In genomic region chr16:3800477-3801270, GRCh38 we compare ENCODE assay signal across 35 cellular contexts.
DNase-seq lines count a peak whose midpoint lies in the region; ATAC-seq, FAIRE-seq and TF ChIP-seq lines count a peak whose summit lies in the region.
"Had no signal": no experiment of that assay in that cellular context is flagged by ENCODE, and none has a peak within 500 bp of the region (broad histone marks: within the 10 kb centered on the region; RNA-seq: fewer than 3 reads in every experiment).

No MANE protein-coding gene starts in this region.

- H3K27me3 Mint-ChIP-seq in activated T-cell treated with anti-CD3 and anti-CD28 coated beads, Interleukin-2, amount 50 U/mL, for 24 hours = no peaks in the 10 kb centered on the region
- no peaks in the 10 kb centered on the region for H3K27me3 Mint-ChIP-seq in activated T-cell treated with anti-CD3 and anti-CD28 coated beads, Interleukin-2, amount 50 U/mL, for 72 hours (ENCODE audit: low read depth)
- no peaks in the 10 kb centered on the region for H3K27me3 Mint-ChIP-seq in naive B cell
- no peaks in the 10 kb centered on the region for H3K27me3 Mint-ChIP-seq in type B pancreatic cell
- H3K27me3 Mint-ChIP-seq: activated naive CD8-positive, alpha-beta T cell treated with anti-CD3 and anti-CD28 coated beads for 36 hours had no signal

- no peak overlapping the region for H3K27ac Mint-ChIP-seq in activated T-cell treated with anti-CD3 and anti-CD28 coated beads, Interleukin-2, amount 50 U/mL, for 24 hours
- H3K27ac Mint-ChIP-seq in activated T-cell treated with anti-CD3 and anti-CD28 coated beads, Interleukin-2, amount 50 U/mL, for 72 hours = no peak overlapping the region
- H3K27ac Mint-ChIP-seq in naive B cell (peak overlapping the region; percentile 11 to 93 (median 68)), type B pancreatic cell (peak overlapping the region; percentile 78)
- H3K27ac Mint-ChIP-seq: activated CD4-positive, alpha-beta memory T cell treated with anti-CD3 and anti-CD28 coated beads, Interleukin-2, amount 10 ng/mL, durations not matched to agents 7 days and 5 days; activated naive CD8-positive, alpha-beta T cell treated with anti-CD3 and anti-CD28 coated beads for 36 hours; activated T-helper 2 cell treated with anti-CD3 and anti-CD28 coated beads, Interferon-gamma antibody, Interleukin-2, Interleukin-4, amounts not matched to agents 10 μg/mL and 5 μg/mL and 100 μg/mL, durations not matched to agents 14 hours and 24 hours and 36 hours had no signal

- H3K27ac ChIP-seq in K562 (ENCODE audit: extremely low read depth, low read depth, low read length) (no peak overlapping the region), right atrium auricular region (no peak overlapping the region)
- H3K27ac ChIP-seq: gastrocnemius medialis, sigmoid colon, upper lobe of left lung had no signal

- H3K4me3 ChIP-seq in K562 = no peak overlapping the region
- no peak overlapping the region for H3K4me3 ChIP-seq in right atrium auricular region
- H3K4me3 ChIP-seq: gastrocnemius medialis, sigmoid colon, upper lobe of left lung had no signal

- no peak for ATAC-seq in activated T-cell treated with anti-CD3 and anti-CD28 coated beads, Interleukin-2, amount 50 U/mL, for 72 hours (replicated peaks in 1 of 2)
- ATAC-seq in K562 = no peak
- ATAC-seq in naive B cell (ENCODE audit: low read depth in 2 of 2) = no peak
- ATAC-seq: gastrocnemius medialis, PC-3, Right ventricle myocardium inferior had no signal

- CTCF ChIA-PET in K562 (lab: Yijun Ruan, JAX; ENCODE audit: low intra/inter-chr PET ratio) = no interaction called here

- H4K20me1 ChIP-seq in K562 (replicated peaks; ENCODE audit: control insufficient read depth, insufficient read depth, low read length) = peaks cover 4% of the 10 kb centered on the region; the same call in 1 of the 2 replicates

- in situ Hi-C loops in K562 (cut with MboI) = no loop called here

- no peak for FAIRE-seq in K562 (lab: Jason Lieb, UNC)
- FAIRE-seq: A204.1, colon, GM19239, H1, HTR-8/SVneo, TTC549 had no signal

- no peak overlapping the region for H2AFZ ChIP-seq in K562 (ENCODE audit: low read depth, low read length)

- no peak overlapping the region for H3K9ac ChIP-seq in K562 (ENCODE audit: insufficient read depth in 1 of 2, low read depth in 2 of 2, low read length in 2 of 2)
- H3K9ac ChIP-seq: SK-N-SH had no signal

- no peaks in the 10 kb centered on the region for H3K9me1 ChIP-seq in K562 (ENCODE audit: control insufficient read depth, insufficient read depth, low read length)

- H3K79me2 ChIP-seq in K562 (ENCODE audit: control insufficient read depth, insufficient read depth, low read length) = peaks cover 60% of the 10 kb centered on the region

- no TSS peak for BruUV-seq in K562 (replicated peaks; lab: Mats Ljungman, UMichigan)

- peaks cover 2% of the 10 kb centered on the region; the same call in 1 of the 3 replicates for H3K36me3 ChIP-seq in K562 (ENCODE audit: control insufficient read depth, insufficient read depth, low read length)
- H3K36me3 ChIP-seq in right atrium auricular region = no peaks in the 10 kb centered on the region
- H3K36me3 ChIP-seq: gastrocnemius medialis, sigmoid colon had no signal

- 82% methylated on average over 4 of the region's 4 CpGs for WGBS in K562 (ENCODE audit: insufficient coverage, low coverage, missing lambda C conversion rate)

- peaks cover 5 to 30% of the 10 kb centered on the region in 2 experiments; a peak in 4 of 5 replicates for H3K4me1 ChIP-seq in K562 (replicated peaks in 1 of 2; ENCODE audit: control insufficient read depth in 2 of 2, insufficient read depth in 2 of 2, low read length in 2 of 2)
- H3K4me1 ChIP-seq in right atrium auricular region = peaks cover 0 to 55% of the 10 kb centered on the region in 2 donors

- no peak for TF ChIP-seq CTCF in K562 (IDR thresholded peaks at IDR 0.05 in 2 of 3, conservative IDR thresholded peaks at IDR 0.05 in 1 of 3; ENCODE audit: insufficient read depth in 2 of 3, low read depth in 1 of 3, low read length in 3 of 3)
- no peak for TF ChIP-seq CTCF in type B pancreatic cell (conservative IDR thresholded peaks at IDR 0.05)
- TF ChIP-seq CTCF in right atrium auricular region (IDR thresholded peaks at IDR 0.05) = no peak

- peaks cover 29% of the 10 kb centered on the region for H3K36me3 Mint-ChIP-seq in activated T-cell treated with anti-CD3 and anti-CD28 coated beads, Interleukin-2, amount 50 U/mL, for 24 hours (ENCODE audit: low read depth)
- peaks cover 0 to 7% of the 10 kb centered on the region in 2 donors for H3K36me3 Mint-ChIP-seq in activated T-cell treated with anti-CD3 and anti-CD28 coated beads, Interleukin-2, amount 50 U/mL, for 72 hours (ENCODE audit: insufficient read depth in 2 of 2)
- H3K36me3 Mint-ChIP-seq in naive B cell (no peaks in the 10 kb centered on the region), type B pancreatic cell (peaks cover 17% of the 10 kb centered on the region)

- no peak overlapping the region for H3K4me3 Mint-ChIP-seq in activated T-cell treated with anti-CD3 and anti-CD28 coated beads, Interleukin-2, amount 50 U/mL, for 24 hours
- H3K4me3 Mint-ChIP-seq in activated T-cell treated with anti-CD3 and anti-CD28 coated beads, Interleukin-2, amount 50 U/mL, for 72 hours = no peak overlapping the region
- H3K4me3 Mint-ChIP-seq in naive B cell = peak overlapping the region in 2 of 8 donors; percentile 36 to 45
- no peak overlapping the region for H3K4me3 Mint-ChIP-seq in type B pancreatic cell
- H3K4me3 Mint-ChIP-seq: activated CD4-positive, alpha-beta memory T cell treated with anti-CD3 and anti-CD28 coated beads, Interleukin-2, amount 10 ng/mL, durations not matched to agents 7 days and 5 days; activated naive CD8-positive, alpha-beta T cell treated with anti-CD3 and anti-CD28 coated beads for 36 hours had no signal

- intact Hi-C loops in K562 (cut with micrococcal nuclease) = no loop called here

- no peak for TF ChIP-seq RAD21 in K562 (CRISPR knock-in tag; conservative IDR thresholded peaks at IDR 0.05 in 1 of 2, IDR thresholded peaks at IDR 0.05 in 1 of 2)

- peak; percentile 9 for DNase-seq in activated T-cell treated with anti-CD3 and anti-CD28 coated beads, Interleukin-2, amount 50 U/mL, for 24 hours
- DNase-seq in activated T-cell treated with anti-CD3 and anti-CD28 coated beads, Interleukin-2, amount 50 U/mL, for 72 hours = no peak
- DNase-seq in K562 (ENCODE audit: extremely low read depth in 1 of 4, low spot score in 3 of 4) = no peak
- DNase-seq in naive B cell = no peak
- DNase-seq in type B pancreatic cell (ENCODE audit: extremely low spot score, unreplicated experiment) = no peak
- DNase-seq in NCI-H345 (lab: John Stamatoyannopoulos, UW) = no peak
- DNase-seq in RKO (ENCODE audit: low spot score) = no peak
- DNase-seq in right atrium auricular region (ENCODE audit: low spot score) = no peak
- DNase-seq: activated CD4-positive, alpha-beta memory T cell treated with anti-CD3 and anti-CD28 coated beads, Interleukin-2, amount 10 ng/mL, durations not matched to agents 7 days and 5 days; activated CD4-positive, CD25-positive, alpha-beta regulatory T cell treated with anti-CD3 and anti-CD28 coated beads, Interleukin-2, amount 50 U/mL, for 72 hours; activated naive CD8-positive, alpha-beta T cell treated with anti-CD3 and anti-CD28 coated beads for 36 hours; aorta; effector CD4-positive, alpha-beta T cell; EL; gastrocnemius medialis; KG1; mammary epithelial cell; NCI-H1105 treated with DMSO at 0.1 percent for 48 hours; NCI-H1930; NCI-H524 treated with DMSO at 0.1 percent for 48 hours; NK-92 treated with Interleukin-12 subunit alpha and Interleukin-12 subunit beta, amount 100 ng/mL, for 24 hours; PC-3; sigmoid colon; SK-N-SH; stimulated activated CD4-positive, alpha-beta T cell treated with anti-CD3 and anti-CD28 coated beads, Interleukin-4, amount 100 ng/mL, for 24 hours; substantia nigra had no signal

- H3K4me1 Mint-ChIP-seq in activated T-cell treated with anti-CD3 and anti-CD28 coated beads, Interleukin-2, amount 50 U/mL, for 24 hours (ENCODE audit: low read depth) = peaks cover 70% of the 10 kb centered on the region
- peaks cover 56% of the 10 kb centered on the region for H3K4me1 Mint-ChIP-seq in activated T-cell treated with anti-CD3 and anti-CD28 coated beads, Interleukin-2, amount 50 U/mL, for 72 hours (ENCODE audit: low read depth)
- peaks cover 64 to 87% (median 84%) of the 10 kb centered on the region in 3 donors for H3K4me1 Mint-ChIP-seq in naive B cell
- peaks cover 41% of the 10 kb centered on the region for H3K4me1 Mint-ChIP-seq in type B pancreatic cell (ENCODE audit: unreplicated experiment)

- no peaks in the 10 kb centered on the region for H3K9me3 ChIP-seq in K562 (replicated peaks; ENCODE audit: control insufficient read depth, insufficient read depth, low read depth, low read length)
- H3K9me3 ChIP-seq in right atrium auricular region = no peaks in the 10 kb centered on the region
- H3K9me3 ChIP-seq: gastrocnemius medialis, sigmoid colon, SK-N-SH, upper lobe of left lung had no signal

- H3K4me2 ChIP-seq in K562 (ENCODE audit: insufficient read depth, low read length) = no peak overlapping the region
- H3K4me2 ChIP-seq: SK-N-SH had no signal

- H3K27me3 ChIP-seq in K562 (ENCODE audit: control insufficient read depth in 2 of 2, insufficient read depth in 2 of 2, low read length in 2 of 2) (no peaks in the 10 kb centered on the region), right atrium auricular region (no peaks in the 10 kb centered on the region)
- H3K27me3 ChIP-seq: gastrocnemius medialis, sigmoid colon, upper lobe of left lung had no signal

- POLR2A ChIA-PET in K562 (lab: Yijun Ruan, JAX) = interaction anchor here (1.2 kb wide), 1 partner anchor 17 kb away, joined by 3 read pairs; no protein-coding TSS in a partner anchor

- no peak for TF ChIP-seq POLR2A in K562 (conservative IDR thresholded peaks at IDR 0.05)

- H3K9me3 Mint-ChIP-seq in activated T-cell treated with anti-CD3 and anti-CD28 coated beads, Interleukin-2, amount 50 U/mL, for 24 hours = no peaks in the 10 kb centered on the region
- no peaks in the 10 kb centered on the region for H3K9me3 Mint-ChIP-seq in activated T-cell treated with anti-CD3 and anti-CD28 coated beads, Interleukin-2, amount 50 U/mL, for 72 hours
- H3K9me3 Mint-ChIP-seq in naive B cell (no peaks in the 10 kb centered on the region), type B pancreatic cell (no peaks in the 10 kb centered on the region)
- H3K9me3 Mint-ChIP-seq: activated CD4-positive, alpha-beta memory T cell treated with anti-CD3 and anti-CD28 coated beads, Interleukin-2, amount 10 ng/mL, durations not matched to agents 7 days and 5 days; activated T-helper 2 cell treated with anti-CD3 and anti-CD28 coated beads, Interferon-gamma antibody, Interleukin-2, Interleukin-4, amounts not matched to agents 10 μg/mL and 5 μg/mL and 100 μg/mL, durations not matched to agents 14 hours and 24 hours and 36 hours had no signal

- no peak for TF ChIP-seq EP300 in K562 (IDR thresholded peaks at IDR 0.05; ENCODE audit: low read length)

TF ChIP-seq in K562, 482 proteins besides CTCF, POLR2A, EP300 and RAD21 (continues in another document):
- no peak for TF ChIP-seq MAX (CRISPR knock-in tag; IDR thresholded peaks at IDR 0.05)

Comparison
In these comparisons a context has a peak if more than half of its experiments do, and no peak if none do; other contexts are left out.
1. H3K27ac Mint-ChIP-seq: peak in naive B cell (6 of 6) and type B pancreatic cell (single experiment); none in activated T-cell treated with anti-CD3 and anti-CD28 coated beads, Interleukin-2, amount 50 U/mL, for 24 hours (single experiment) and activated T-cell treated with anti-CD3 and anti-CD28 coated beads, Interleukin-2, amount 50 U/mL, for 72 hours (single experiment).